In the genomic region with DNA sequence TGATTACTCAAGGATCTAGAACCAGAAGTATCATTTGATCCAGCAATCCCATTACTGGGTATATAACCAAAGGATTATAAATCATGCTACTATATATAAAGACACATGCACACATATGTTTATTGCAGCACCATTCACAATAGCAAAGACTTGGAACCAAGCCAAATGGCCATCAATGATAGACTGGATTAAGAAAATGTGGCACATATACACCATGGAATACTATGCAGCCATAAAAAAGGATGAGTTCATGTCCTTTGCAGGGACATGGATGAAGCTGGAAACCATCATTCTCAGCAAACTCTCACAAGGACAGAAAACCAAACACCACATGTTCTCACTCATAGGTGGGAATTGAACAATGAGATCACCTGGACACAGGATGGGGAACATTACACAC, we compare ENCODE assay signal across 6 cellular contexts. TPM values are rescaled to one million over a fixed set of nuclear protein-coding genes. Genes with fewer than 3 reads are reported as not detected.
"Had no signal": no experiment of that assay in that cellular context is flagged by ENCODE, and none has a peak within 500 bp of the region (broad histone marks: within the 10 kb centered on the region; RNA-seq: fewer than 3 reads in every experiment).

No MANE protein-coding gene starts in this region.

RNA-seq across cellular contexts. Expression of a gene that starts 40.9 kb away (rescaled TPM):
- total RNA-seq: GM23248, GM23338, H1, H4, H9, HFFc6 had no signal
- polyA plus RNA-seq: GM23248, GM23338, H1 had no signal
